28 cellular contexts compared by ENCODE assay signal in the genomic region with DNA sequence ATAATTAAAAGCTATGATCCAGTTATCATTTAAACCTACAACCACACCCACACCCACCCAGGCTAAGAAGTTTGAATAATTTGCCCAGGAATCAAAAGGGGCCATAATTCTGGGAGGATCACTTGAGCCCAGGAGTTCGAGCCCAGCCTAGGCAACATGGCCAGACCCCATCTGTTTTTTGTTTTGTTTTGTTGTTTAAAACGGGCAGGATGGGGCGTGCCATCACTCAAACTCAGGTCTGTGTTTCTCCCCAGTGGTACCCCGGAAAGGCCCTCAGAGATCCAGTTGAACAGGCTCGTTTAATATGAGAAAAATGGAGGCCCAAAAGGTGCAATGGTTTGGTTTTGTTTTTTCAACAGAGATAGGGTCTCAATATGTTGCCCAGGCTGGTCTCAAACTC.
"Had no signal": no experiment of that assay in that cellular context is flagged by ENCODE, and none has a peak within 500 bp of the region (broad histone marks: within the 10 kb centered on the region; RNA-seq: fewer than 3 reads in every experiment).

No MANE protein-coding gene starts in this region.

- ATAC-seq: gastroesophageal sphincter, left colon, pancreas had no signal

- H3K9me3 ChIP-seq: gastroesophageal sphincter, pancreas, right atrium auricular region, spleen, uterus had no signal

- H3K4me3 Mint-ChIP-seq: activated CD4-positive, alpha-beta memory T cell treated with anti-CD3 and anti-CD28 coated beads, Interleukin-2, amount 10 ng/mL, durations not matched to agents 7 days and 5 days; activated CD4-positive, alpha-beta T cell treated with anti-CD3 and anti-CD28 coated beads, Interleukin-2, amount 10 ng/mL, durations not matched to agents 7 days and 5 days; activated T-cell treated with anti-CD3 and anti-CD28 coated beads, Interleukin-2, amount 50 U/mL, for 24 hours; immature natural killer cell; mesothelial cell of epicardium; naive B cell; nephron progenitor cell; type B pancreatic cell had no signal

- H3K27me3 Mint-ChIP-seq: activated CD4-positive, alpha-beta memory T cell treated with anti-CD3 and anti-CD28 coated beads, Interleukin-2, amount 10 ng/mL, durations not matched to agents 7 days and 5 days; activated CD4-positive, alpha-beta T cell treated with anti-CD3 and anti-CD28 coated beads, Interleukin-2, amount 10 ng/mL, durations not matched to agents 7 days and 5 days; activated T-cell treated with anti-CD3 and anti-CD28 coated beads, Interleukin-2, amount 50 U/mL, for 24 hours; naive B cell; type B pancreatic cell had no signal

- H3K27ac ChIP-seq: spleen had no signal

- H3K27me3 ChIP-seq: dorsolateral prefrontal cortex, gastroesophageal sphincter, pancreas, right atrium auricular region, spleen, uterus had no signal

- H3K27ac Mint-ChIP-seq: activated CD4-positive, alpha-beta memory T cell treated with anti-CD3 and anti-CD28 coated beads, Interleukin-2, amount 10 ng/mL, durations not matched to agents 7 days and 5 days; activated CD4-positive, alpha-beta T cell treated with anti-CD3 and anti-CD28 coated beads, Interleukin-2, amount 10 ng/mL, durations not matched to agents 7 days and 5 days; activated T-cell treated with anti-CD3 and anti-CD28 coated beads, Interleukin-2, amount 50 U/mL, for 24 hours; mesothelial cell of epicardium; type B pancreatic cell had no signal

- H3K4me1 ChIP-seq: uterus had no signal

- DNase-seq: activated CD4-positive, alpha-beta memory T cell treated with anti-CD3 and anti-CD28 coated beads, Interleukin-2, amount 10 ng/mL, durations not matched to agents 7 days and 5 days; activated CD4-positive, alpha-beta T cell treated with anti-CD3 and anti-CD28 coated beads for 1 hour; activated CD4-positive, alpha-beta T cell treated with anti-CD3 and anti-CD28 coated beads, Interleukin-2, amount 10 ng/mL, durations not matched to agents 7 days and 5 days; activated CD8-positive, alpha-beta memory T cell treated with anti-CD3 and anti-CD28 coated beads, Interleukin-2, amount 50 U/mL, for 48 hours; activated gamma-delta T cell treated with Interleukin-2 at 50 U/mL for 16 hours; activated naive CD4-positive, alpha-beta T cell treated with anti-CD3 and anti-CD28 coated beads, Interleukin-2, amount 50 U/mL, for 16 hours; activated T-cell treated with anti-CD3 and anti-CD28 coated beads, Interleukin-2, amount 50 U/mL, for 24 hours; amniotic stem cell; cerebellar nuclear complex; effector memory CD4-positive, alpha-beta T cell; erythroblast; hypothalamus; immature natural killer cell; kidney; left colon; naive B cell; nephron progenitor cell; pancreas; spleen; stimulated activated naive CD4-positive, alpha-beta T cell treated with Interleukin-2 at 50 U/mL for 16 hours; T-helper 2 cell; uterus had no signal

- H3K4me3 ChIP-seq: coronary artery, dorsolateral prefrontal cortex, gastroesophageal sphincter, pancreas, right atrium auricular region, spleen, uterus had no signal

- H3K9me3 Mint-ChIP-seq: activated CD4-positive, alpha-beta memory T cell treated with anti-CD3 and anti-CD28 coated beads, Interleukin-2, amount 10 ng/mL, durations not matched to agents 7 days and 5 days; activated CD4-positive, alpha-beta T cell treated with anti-CD3 and anti-CD28 coated beads, Interleukin-2, amount 10 ng/mL, durations not matched to agents 7 days and 5 days; activated T-cell treated with anti-CD3 and anti-CD28 coated beads, Interleukin-2, amount 50 U/mL, for 24 hours; immature natural killer cell; mesothelial cell of epicardium; naive B cell; nephron progenitor cell; type B pancreatic cell had no signal

- H3K36me3 ChIP-seq: uterus had no signal
